Comparison of ENCODE assay signal across 26 cellular contexts in genomic region chr2:151849413-151850010, GRCh38. TPM values are rescaled to one million over a fixed set of nuclear protein-coding genes. Genes with fewer than 3 reads are reported as not detected.
A peak's percentile ranks its signal among the peaks of the same experiment; 100 is the strongest.
DNase-seq lines count a peak whose midpoint lies in the region; ATAC-seq and TF ChIP-seq lines count a peak whose summit lies in the region.
"Had no signal": no experiment of that assay in that cellular context is flagged by ENCODE, and none has a peak within 500 bp of the region (broad histone marks: within the 10 kb centered on the region; RNA-seq: fewer than 3 reads in every experiment).

No MANE protein-coding gene starts in this region.

- H3K4me2 ChIP-seq in PC-3 (ENCODE audit: low read length), result no peak overlapping the region
- H3K4me2 ChIP-seq: neural progenitor cell had no signal

- H3K4me1 ChIP-seq in PC-3 (ENCODE audit: insufficient read depth, low read length) (no peaks in the 10 kb centered on the region), left lung (no peaks in the 10 kb centered on the region), ovary (ENCODE audit: insufficient read depth) (no peaks in the 10 kb centered on the region), BE2C (no peaks in the 10 kb centered on the region)
- H3K4me1 ChIP-seq: breast epithelium, gastroesophageal sphincter, neural progenitor cell, testis had no signal

- TF ChIP-seq EP300 in ovary (IDR thresholded peaks at IDR 0.05), result no peak

- intact Hi-C loops in PC-3 (cut with micrococcal nuclease) (no loop called here), left lung (cut with DNase I) (no loop called here), ovary (cut with DNase I) (no loop called here)

- TF ChIP-seq CTCF in PC-3 (conservative IDR thresholded peaks at IDR 0.05; ENCODE audit: low read depth, low read length), result no peak
- no peak for TF ChIP-seq CTCF in left lung (IDR thresholded peaks at IDR 0.05)
- no peak for TF ChIP-seq CTCF in ovary (IDR thresholded peaks at IDR 0.05)
- TF ChIP-seq CTCF in BE2C (IDR thresholded peaks at IDR 0.05; ENCODE audit: low read depth, low read length), result no peak

- H3K4me3 ChIP-seq in PC-3 (ENCODE audit: low read length) (no peak overlapping the region), left lung (no peak overlapping the region), ovary (no peak overlapping the region), BE2C (ENCODE audit: low read depth, low read length) (no peak overlapping the region)
- H3K4me3 ChIP-seq: adrenal gland, breast epithelium, coronary artery, gastroesophageal sphincter, lung, neural progenitor cell, psoas muscle, testis had no signal

- POLR2A ChIA-PET in PC-3 (lab: Charles Lee; ENCODE audit: unreplicated experiment), result no interaction called here

- BruUV-seq in PC-3 (replicated peaks; lab: Mats Ljungman, UMichigan), result no TSS peak

- H3K9me3 ChIP-seq in PC-3 (ENCODE audit: low read length) (no peaks in the 10 kb centered on the region), left lung (no peaks in the 10 kb centered on the region), ovary (no peaks in the 10 kb centered on the region), BE2C (no peaks in the 10 kb centered on the region)
- H3K9me3 ChIP-seq: adrenal gland, breast epithelium, gastroesophageal sphincter, psoas muscle, testis had no signal

- DNase-seq in DMS153 treated with DMSO at 0.1 percent for 48 hours (lab: John Stamatoyannopoulos, UW; ENCODE audit: unreplicated experiment), result peak; percentile 51
- DNase-seq in NCI-H1092 (lab: John Stamatoyannopoulos, UW), result peak; percentile 7
- no peak for DNase-seq in PC-3
- DNase-seq in left lung, result no peak
- DNase-seq in ovary, result no peak
- no peak for DNase-seq in BE2C
- DNase-seq: activated CD4-positive, CD25-positive, alpha-beta regulatory T cell treated with anti-CD3 and anti-CD28 coated beads, Interleukin-2, amount 50 U/mL, for 72 hours; activated T-cell treated with anti-CD3 and anti-CD28 coated beads, Interleukin-2, amount 50 U/mL, for 24 hours; adrenal gland; CD4-positive, alpha-beta memory T cell; IMR-90; islet precursor cell; NCI-H1694 treated with DMSO at 0.1 percent for 48 hours; psoas muscle; Right ventricle myocardium superior; stimulated activated CD4-positive, alpha-beta T cell treated with anti-CD3 and anti-CD28 coated beads, Interleukin-2, amount 100 ng/mL, for 24 hours; stimulated activated naive B cell treated with anti-CD40 and anti-IgM and Interleukin-4, amounts not matched to agents 10 μg/mL and 1 μg/mL and 100 μg/mL, for 72 hours; testis had no signal

- H3K27me3 ChIP-seq in PC-3 (ENCODE audit: low read length), result peaks cover 56% of the 10 kb centered on the region
- no peaks in the 10 kb centered on the region for H3K27me3 ChIP-seq in left lung
- no peaks in the 10 kb centered on the region for H3K27me3 ChIP-seq in ovary
- no peaks in the 10 kb centered on the region for H3K27me3 ChIP-seq in BE2C
- H3K27me3 ChIP-seq: adrenal gland, breast epithelium, gastroesophageal sphincter, neural progenitor cell, testis had no signal

- no peaks in the 10 kb centered on the region for H3K79me2 ChIP-seq in PC-3 (ENCODE audit: low read length)

- H3K27ac ChIP-seq in PC-3 (ENCODE audit: low read length), result no peak overlapping the region
- H3K27ac ChIP-seq in left lung, result peak overlapping the region in 1 of 2 donors; percentile 60
- H3K27ac ChIP-seq in ovary, result no peak overlapping the region
- H3K27ac ChIP-seq: adrenal gland, breast epithelium, coronary artery, gastroesophageal sphincter, HL-60, neural progenitor cell, psoas muscle, testis had no signal

- H3K36me3 ChIP-seq in PC-3 (ENCODE audit: low read depth, low read length), result no peaks in the 10 kb centered on the region
- no peaks in the 10 kb centered on the region for H3K36me3 ChIP-seq in left lung
- no peaks in the 10 kb centered on the region for H3K36me3 ChIP-seq in ovary
- no peaks in the 10 kb centered on the region for H3K36me3 ChIP-seq in BE2C
- H3K36me3 ChIP-seq: adrenal gland, breast epithelium, gastroesophageal sphincter, neural progenitor cell had no signal

- no peak for TF ChIP-seq POLR2A in ovary (IDR thresholded peaks at IDR 0.05)

- H2AFZ ChIP-seq in PC-3 (ENCODE audit: low read length), result no peak overlapping the region
- H2AFZ ChIP-seq: neural progenitor cell had no signal

- CTCF ChIA-PET in PC-3 (lab: Charles Lee), result no interaction called here

- 82 to 92% (median 90%) methylated on average over 4 of the region's 4 CpGs for WGBS in ovary, 3 donors

- H4K20me1 ChIP-seq in PC-3 (ENCODE audit: low read length), result no peaks in the 10 kb centered on the region

- H3K9me2 ChIP-seq in PC-3 (replicated peaks; ENCODE audit: low read length), result no peaks in the 10 kb centered on the region

- H3K9ac ChIP-seq in PC-3 (ENCODE audit: low read length), result no peak overlapping the region
- H3K9ac ChIP-seq: neural progenitor cell had no signal

- peak; percentile 57 for ATAC-seq in PC-3
- peak; percentile 90 for ATAC-seq in left lung
- ATAC-seq in GM19035 (IDR thresholded peaks at IDR 0.05; ENCODE audit: unreplicated experiment), result no peak
- no peak for ATAC-seq in HG03457 (IDR thresholded peaks at IDR 0.05; ENCODE audit: unreplicated experiment)
- ATAC-seq: gastroesophageal sphincter; psoas muscle; stimulated activated naive B cell treated with anti-CD40 and anti-IgM and Interleukin-4, amounts not matched to agents 10 μg/mL and 1 μg/mL and 100 μg/mL, for 72 hours had no signal

- no peaks in the 10 kb centered on the region for H3F3A ChIP-seq in PC-3 (ENCODE audit: low read length, unreplicated experiment)

RNA-seq across cellular contexts. Expression of gene ARL5A, which starts 21.3 kb away (rescaled TPM):
- 45.6 and 53.0 TPM in 2 replicates for total RNA-seq in PC-3 (2014; rRNA removed)
- 10 to 100 TPM; 56.9 to 58.0 TPM for total RNA-seq in left lung
- total RNA-seq in ovary, result 10 to 100 TPM; 26.2 to 41.4 (median 36.7) TPM
- 10 to 100 TPM; 11.6 to 17.4 TPM for polyA plus RNA-seq in ovary
- polyA plus RNA-seq in BE2C (2012; ENCODE audit: insufficient read depth, insufficient read length, low read depth), result 13.7 TPM

Comparison
In these comparisons a context has a peak if more than half of its experiments do, and no peak if none do; other contexts are left out.
1. DNase-seq: peak in DMS153 treated with DMSO at 0.1 percent for 48 hours (single experiment) and NCI-H1092 (single experiment); none in PC-3 (single experiment), left lung (0 of 2), ovary (0 of 5) and BE2C (single experiment).
2. ATAC-seq: peak in PC-3 (single experiment) and left lung (single experiment); none in GM19035 (single experiment) and HG03457 (single experiment).